In genomic region chr10:86164912-86165311, GRCh38 we compare ENCODE assay signal across 23 cellular contexts.
DNase-seq lines count a peak whose midpoint lies in the region; ATAC-seq, FAIRE-seq and TF ChIP-seq lines count a peak whose summit lies in the region.
"Had no signal": no experiment of that assay in that cellular context is flagged by ENCODE, and none has a peak within 500 bp of the region (broad histone marks: within the 10 kb centered on the region; RNA-seq: fewer than 3 reads in every experiment).

No MANE protein-coding gene starts in this region.

- no peaks in the 10 kb centered on the region for H3K23me2 ChIP-seq in H1 (ENCODE audit: low read depth, low read length)

- no peak overlapping the region for H3K9ac ChIP-seq in H1 (replicated peaks in 1 of 4; ENCODE audit: extremely low read depth in 1 of 4, low read depth in 3 of 4, low read length in 3 of 4)
- H3K9ac ChIP-seq in neural progenitor cell = no peak overlapping the region
- H3K9ac ChIP-seq: GM23248 had no signal

- peaks cover 9% of the 10 kb centered on the region for H3K4me1 Mint-ChIP-seq in neural progenitor cell

- H3K79me1 ChIP-seq in H1 (ENCODE audit: low read depth, low read length) = no peaks in the 10 kb centered on the region

- H3K4me1 ChIP-seq in H1 (replicated peaks in 1 of 4; ENCODE audit: control insufficient read depth in 3 of 4, insufficient read depth in 4 of 4, low read length in 3 of 4) (no peaks in the 10 kb centered on the region), neural progenitor cell (peaks cover 8% of the 10 kb centered on the region), small intestine (ENCODE audit: control insufficient read depth in 2 of 2, insufficient read depth in 1 of 2, low read depth in 1 of 2, low read length in 1 of 2) (peaks cover 0 to 17% of the 10 kb centered on the region in 2 donors)
- H3K4me1 ChIP-seq: A549 had no signal

- TF ChIP-seq POLR2A in H1 (IDR thresholded peaks at IDR 0.05; ENCODE audit: control extremely low read depth in 1 of 2, low read depth in 2 of 2, low read length in 2 of 2) = no peak

- no peak overlapping the region for H2BK120ac ChIP-seq in H1 (replicated peaks; ENCODE audit: low read depth, low read length)

- H3K14ac ChIP-seq in H1 (ENCODE audit: insufficient read length) = no peak overlapping the region

- H3K56ac ChIP-seq in H1 (replicated peaks; ENCODE audit: insufficient read length, low read depth, low read length) = no peak overlapping the region

- no peak overlapping the region for H4K8ac ChIP-seq in H1 (ENCODE audit: extremely low read depth, insufficient read depth, low read length)

- no peak overlapping the region for H2AFZ ChIP-seq in H1 (ENCODE audit: low read length)
- H2AFZ ChIP-seq in neural progenitor cell (replicated peaks) = no peak overlapping the region
- H2AFZ ChIP-seq: GM23248 had no signal

- H2BK5ac ChIP-seq in H1 (ENCODE audit: low read depth, low read length) = no peak overlapping the region

- no peak overlapping the region for H3K4ac ChIP-seq in H1 (replicated peaks; ENCODE audit: insufficient read length, low read depth, low read length)

- WGBS in H1 (ENCODE audit: extremely low coverage in 1 of 2, insufficient coverage in 1 of 2, insufficient read length in 1 of 2, insufficient replicate concordance in 2 of 2, low coverage in 1 of 2, low lambda C conversion rate in 2 of 2, missing lambda C conversion rate in 1 of 2), 2 experiments = 87% methylated on average over 3 of the region's 3 CpGs; no CpG with 5 or more reads in 1 of the 2 experiments
- whole genome bisulfite sequencing in small intestine, 3 donors = 76 to 92% (median 90%) methylated on average over 3 of the region's 3 CpGs

- ATAC-seq in HG02981 (IDR thresholded peaks at IDR 0.05; ENCODE audit: unreplicated experiment) = no peak
- ATAC-seq: A549 had no signal

- TF ChIP-seq RAD21 in H1 (IDR thresholded peaks at IDR 0.05 in 1 of 2, conservative IDR thresholded peaks at IDR 0.05 in 1 of 2; ENCODE audit: low read depth in 2 of 2, low read length in 2 of 2) = no peak

- peak overlapping the region; percentile 21 for H3K27ac Mint-ChIP-seq in neural progenitor cell
- H3K27ac Mint-ChIP-seq: CD4-positive, alpha-beta T cell; HFFc6 had no signal

- no peaks in the 10 kb centered on the region for H3K79me2 ChIP-seq in H1 (ENCODE audit: control insufficient read depth in 1 of 2, insufficient read depth in 2 of 2, low read length in 2 of 2)
- H3K79me2 ChIP-seq in neural progenitor cell (ENCODE audit: low read depth) = no peaks in the 10 kb centered on the region

- TF ChIP-seq CTCF in H1 (IDR thresholded peaks at IDR 0.05; ENCODE audit: control extremely low read depth in 1 of 3, insufficient read depth in 1 of 3, low read depth in 1 of 3, low read length in 3 of 3) = no peak
- TF ChIP-seq CTCF in neural progenitor cell (IDR thresholded peaks at IDR 0.05) = no peak

- H3K36me3 ChIP-seq in H1 (ENCODE audit: control insufficient read depth in 2 of 4, insufficient read depth in 4 of 4, low read length in 3 of 4) = no peaks in the 10 kb centered on the region
- no peaks in the 10 kb centered on the region for H3K36me3 ChIP-seq in neural progenitor cell
- no peaks in the 10 kb centered on the region for H3K36me3 ChIP-seq in small intestine (ENCODE audit: control insufficient read depth in 2 of 2, insufficient read depth in 2 of 2, low read length in 2 of 2)

- H2BK12ac ChIP-seq in H1 (ENCODE audit: low read depth, low read length) = no peak overlapping the region

- no peaks in the 10 kb centered on the region for H3K9me3 Mint-ChIP-seq in neural progenitor cell
- H3K9me3 Mint-ChIP-seq: CD4-positive, alpha-beta T cell had no signal

- H4K5ac ChIP-seq in H1 (ENCODE audit: insufficient read length, low read depth, low read length) = no peak overlapping the region

- H3K4me3 Mint-ChIP-seq in neural progenitor cell = no peak overlapping the region
- H3K4me3 Mint-ChIP-seq: CD4-positive, alpha-beta T cell; HFFc6 had no signal

- TF ChIP-seq EP300 in H1 (IDR thresholded peaks at IDR 0.05; ENCODE audit: borderline replicate concordance in 1 of 2, low read depth in 2 of 2, low read length in 2 of 2) = no peak

- H3K4me2 ChIP-seq in H1 (ENCODE audit: insufficient read depth in 1 of 2, low read depth in 2 of 2, low read length in 2 of 2) (no peak overlapping the region), neural progenitor cell (no peak overlapping the region)
- H3K4me2 ChIP-seq: A549 had no signal

- no peaks in the 10 kb centered on the region for H4K20me1 ChIP-seq in H1 (replicated peaks in 1 of 2; ENCODE audit: control insufficient read depth in 1 of 2, insufficient read depth in 2 of 2, low read length in 2 of 2)
- H4K20me1 ChIP-seq in neural progenitor cell (ENCODE audit: low read depth) = no peaks in the 10 kb centered on the region

- no peaks in the 10 kb centered on the region for H3K9me3 ChIP-seq in H1 (ENCODE audit: insufficient read depth in 2 of 2, low read depth in 1 of 2, low read length in 1 of 2)
- no peaks in the 10 kb centered on the region for H3K9me3 ChIP-seq in neural progenitor cell (ENCODE audit: low read depth)
- H3K9me3 ChIP-seq in small intestine (ENCODE audit: control insufficient read depth, low read depth) = no peaks in the 10 kb centered on the region
- H3K9me3 ChIP-seq: A549, Caco-2 had no signal

- no peak overlapping the region for H3K23ac ChIP-seq in H1 (ENCODE audit: insufficient read length)

- peak overlapping the region; percentile 12 for H4K91ac ChIP-seq in H1 (replicated peaks; ENCODE audit: insufficient read length, low read length)

- H2BK20ac ChIP-seq in H1 (ENCODE audit: low read length) = no peak overlapping the region

- DNase-seq in activated effector memory CD4-positive, alpha-beta T cell treated with anti-CD3 and anti-CD28 coated beads, Interleukin-2, amount 50 U/mL, for 16 hours = peak; percentile 13
- no peak for DNase-seq in activated effector memory CD4-positive, alpha-beta T cell treated with Interleukin-2 at 50 U/mL for 16 hours
- DNase-seq in H1 (ENCODE audit: low read depth in 1 of 2, low spot score in 2 of 2) = no peak
- DNase-seq in neural progenitor cell (ENCODE audit: low spot score) = no peak
- no peak for DNase-seq in small intestine
- DNase-seq in activated CD8-positive, alpha-beta memory T cell treated with anti-CD3 and anti-CD28 coated beads, Interleukin-2, amount 50 U/mL, for 4 hours = no peak
- no peak for DNase-seq in NCI-H524 (lab: John Stamatoyannopoulos, UW)
- DNase-seq: AML-193, GM23248, HCEC 1CT, HFFc6 had no signal

- no peak overlapping the region for H2BK15ac ChIP-seq in H1 (ENCODE audit: low read length)

- H3K4me3 ChIP-seq in H1 (ENCODE audit: extremely low read depth in 1 of 4, insufficient read depth in 2 of 4, low read depth in 3 of 4, low read length in 4 of 4) (no peak overlapping the region), neural progenitor cell (no peak overlapping the region), small intestine (ENCODE audit: low read depth in 1 of 2, low read length in 2 of 2) (no peak overlapping the region)
- H3K4me3 ChIP-seq: A549, GM23248 had no signal

- FAIRE-seq in H1 (lab: Jason Lieb, UNC) = no peak
- FAIRE-seq in small intestine (lab: Jason Lieb, UNC) = no peak
- FAIRE-seq: A549, D721Med, G401.6, GM12891, GM19239, H54, HTR-8/SVneo had no signal

- H3K18ac ChIP-seq in H1 (ENCODE audit: extremely low read depth, low read length) = no peak overlapping the region

- no peaks in the 10 kb centered on the region for H3K36me3 Mint-ChIP-seq in neural progenitor cell

- no peak overlapping the region for H2AK5ac ChIP-seq in H1 (ENCODE audit: low read depth, low read length)

- peaks cover 4% of the 10 kb centered on the region for H3K27me3 Mint-ChIP-seq in neural progenitor cell (ENCODE audit: insufficient read depth, low read depth)
- H3K27me3 Mint-ChIP-seq: CD4-positive, alpha-beta T cell had no signal

- POLR2A ChIA-PET in H1 (lab: Charles Lee; ENCODE audit: partially characterized antibody) = no interaction called here

- no peak overlapping the region for H3K27ac ChIP-seq in H1 (ENCODE audit: low read depth, low read length)
- H3K27ac ChIP-seq in neural progenitor cell = no peak overlapping the region
- peak overlapping the region; percentile 56 to 68 for H3K27ac ChIP-seq in small intestine (ENCODE audit: low read depth in 1 of 2, low read length in 1 of 2)
- H3K27ac ChIP-seq: 22Rv1, A549, C4-2B, GM23248 had no signal

- H3K27me3 ChIP-seq in H1 (replicated peaks in 1 of 4; ENCODE audit: control insufficient read depth in 3 of 4, extremely low read depth in 1 of 4, insufficient read depth in 3 of 4, low read length in 3 of 4) (no peaks in the 10 kb centered on the region), neural progenitor cell (no peaks in the 10 kb centered on the region), small intestine (ENCODE audit: control insufficient read depth in 2 of 2, insufficient read depth in 2 of 2, low read length in 2 of 2) (no peaks in the 10 kb centered on the region)

- no peaks in the 10 kb centered on the region for H3F3A ChIP-seq in neural progenitor cell (ENCODE audit: low read depth)

- CTCF ChIA-PET in H1 (lab: Charles Lee; ENCODE audit: partially characterized antibody) = interaction anchor here (1.0 to 1.2 kb wide), 2 partner anchors 13 to 15 kb away, joined by 3 to 4 read pairs; no protein-coding TSS in a partner anchor

TF ChIP-seq in H1, 55 proteins besides CTCF, POLR2A, EP300 and RAD21 (continues in another document):
- TF ChIP-seq EGR1 (IDR thresholded peaks at IDR 0.05; ENCODE audit: borderline replicate concordance, low read depth, low read length) (no peak), CBX8 (IDR thresholded peaks at IDR 0.05; ENCODE audit: borderline replicate concordance, low read depth, low read length) (no peak), SUZ12 (IDR thresholded peaks at IDR 0.05; ENCODE audit: low read length) (no peak), TCF12 (IDR thresholded peaks at IDR 0.05; ENCODE audit: low read depth, low read length) (no peak), CBX5 (IDR thresholded peaks at IDR 0.05; ENCODE audit: low read depth, low read length) (no peak), CTBP2 (IDR thresholded peaks at IDR 0.05; ENCODE audit: borderline replicate concordance, insufficient read depth, insufficient read length, low read length) (no peak), HDAC6 (IDR thresholded peaks at IDR 0.05; ENCODE audit: low read depth, low read length) (no peak), TEAD4 (IDR thresholded peaks at IDR 0.05; ENCODE audit: low read depth, low read length) (no peak), SAP30 (IDR thresholded peaks at IDR 0.05; ENCODE audit: insufficient read depth, insufficient replicate concordance, low read length) (no peak), BACH1 (IDR thresholded peaks at IDR 0.05; ENCODE audit: low read length) (no peak)

Comparison
In these comparisons a context has a peak if more than half of its experiments do, and no peak if none do; other contexts are left out.
1. H3K27ac ChIP-seq: peak in small intestine (2 of 2); none in H1 (single experiment) and neural progenitor cell (single experiment).